In the genomic region with DNA sequence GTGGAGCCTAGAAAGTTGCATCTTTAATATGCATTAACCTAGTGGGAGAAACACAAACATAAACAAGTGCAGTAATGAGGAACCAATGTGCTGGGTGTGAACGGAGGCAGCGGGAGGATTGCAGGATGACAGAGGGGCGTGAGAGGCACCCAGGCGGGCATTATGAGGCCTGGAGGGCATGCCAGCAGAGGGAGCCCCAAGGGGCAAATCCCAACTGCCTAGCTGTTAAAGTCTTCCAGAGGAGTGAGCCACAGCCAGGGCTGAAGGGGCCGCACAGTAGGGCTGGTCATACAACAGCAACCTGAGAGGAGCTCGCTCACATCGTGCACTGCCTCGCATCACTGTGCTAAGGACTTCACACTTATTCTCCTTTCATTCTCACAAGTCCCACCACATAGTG, we compare ENCODE assay signal across 8 cellular contexts. TPM values are rescaled to one million over a fixed set of nuclear protein-coding genes. Genes with fewer than 3 reads are reported as not detected.
DNase-seq lines count a peak whose midpoint lies in the region; ATAC-seq and TF ChIP-seq lines count a peak whose summit lies in the region.

No MANE protein-coding gene starts in this region.

- no peak overlapping the region for H3K27ac ChIP-seq in upper lobe of right lung

- peak; percentile 30 for DNase-seq in stimulated activated CD4-positive, alpha-beta T cell treated with anti-CD3 and anti-CD28 coated beads, Interleukin-15, amount 100 ng/mL, for 24 hours
- DNase-seq in stimulated activated CD4-positive, alpha-beta T cell treated with anti-CD3 and anti-CD28 coated beads, Interleukin-1b, Interleukin-23, amount 100 ng/mL, for 48 hours, result no peak
- DNase-seq in RPMI8226 (peak; percentile 48), fibroblast of the aortic adventitia (ENCODE audit: low read depth) (no peak), upper lobe of right lung (peak; percentile 61), cerebellar cortex (ENCODE audit: low spot score) (no peak), HCEC 1CT (no peak)
- no peak for DNase-seq in activated CD8-positive, alpha-beta memory T cell treated with anti-CD3 and anti-CD28 coated beads, Interleukin-2, amount 50 U/mL, for 48 hours

- H3K9me3 ChIP-seq in upper lobe of right lung, result no peaks in the 10 kb centered on the region

- no peak overlapping the region for H3K4me3 ChIP-seq in fibroblast of the aortic adventitia (ENCODE audit: low read depth, low read length)
- no peak overlapping the region for H3K4me3 ChIP-seq in upper lobe of right lung

- H3K4me1 ChIP-seq in upper lobe of right lung, result no peaks in the 10 kb centered on the region

- TF ChIP-seq CTCF in fibroblast of the aortic adventitia (IDR thresholded peaks at IDR 0.05; ENCODE audit: insufficient read depth, low read length) (peak; percentile 36), upper lobe of right lung (IDR thresholded peaks at IDR 0.05) (peak; percentile 37)

- H3K27me3 ChIP-seq in upper lobe of right lung, result no peaks in the 10 kb centered on the region

- no peaks in the 10 kb centered on the region for H3K36me3 ChIP-seq in upper lobe of right lung

- peak; percentile 66 for ATAC-seq in upper lobe of right lung

- intact Hi-C loops in upper lobe of right lung (cut with DNase I), result loop anchor here (5.0 kb wide), 1 partner anchor 268 kb away; no protein-coding TSS in a partner anchor

RNA-seq across cellular contexts. Expression of gene PRELID3A, which starts 13.3 kb away (rescaled TPM):
- total RNA-seq in fibroblast of the aortic adventitia (ENCODE audit: low replicate concordance), result 3.5 and 3.9 TPM in 2 replicates
- 4.1 TPM for total RNA-seq in upper lobe of right lung

RNA-seq across cellular contexts. Expression of gene AFG3L2, which starts 17.4 kb away (rescaled TPM):
- total RNA-seq in fibroblast of the aortic adventitia (ENCODE audit: low replicate concordance) (37.3 and 164 TPM in 2 replicates), upper lobe of right lung (35.4 TPM)

Comparison
In these comparisons a context has a peak if more than half of its experiments do, and no peak if none do; other contexts are left out.
1. DNase-seq: peak in stimulated activated CD4-positive, alpha-beta T cell treated with anti-CD3 and anti-CD28 coated beads, Interleukin-15, amount 100 ng/mL, for 24 hours (single experiment), RPMI8226 (single experiment) and upper lobe of right lung (single experiment); none in stimulated activated CD4-positive, alpha-beta T cell treated with anti-CD3 and anti-CD28 coated beads, Interleukin-1b, Interleukin-23, amount 100 ng/mL, for 48 hours (single experiment), fibroblast of the aortic adventitia (single experiment), cerebellar cortex (single experiment), HCEC 1CT (single experiment) and activated CD8-positive, alpha-beta memory T cell treated with anti-CD3 and anti-CD28 coated beads, Interleukin-2, amount 50 U/mL, for 48 hours (single experiment).